In genomic region chr4:118833192-118833820, GRCh38 we compare ENCODE assay signal across 1 cellular context.
TF ChIP-seq lines count a peak whose summit lies in the region.

No MANE protein-coding gene starts in this region.

TF ChIP-seq in endothelial cell of umbilical vein, 7 proteins besides CTCF, POLR2A, EP300 and RAD21 (continued from another document):
- no peak for TF ChIP-seq JUN (IDR thresholded peaks at IDR 0.05; ENCODE audit: borderline replicate concordance, insufficient read depth, insufficient read length, low read depth)
- no peak for TF ChIP-seq FOS (IDR thresholded peaks at IDR 0.05; ENCODE audit: borderline replicate concordance, insufficient read depth, low read length)
- TF ChIP-seq MAX (IDR thresholded peaks at IDR 0.05; ENCODE audit: insufficient read depth, insufficient read length), result no peak
